In genomic region chr3:149011676-149012075, GRCh38 we compare ENCODE assay signal across 13 cellular contexts.
"Had no signal": no experiment of that assay in that cellular context is flagged by ENCODE, and none has a peak within 500 bp of the region (broad histone marks: within the 10 kb centered on the region; RNA-seq: fewer than 3 reads in every experiment).

No MANE protein-coding gene starts in this region.

- ATAC-seq: activated CD8-positive, alpha-beta memory T cell treated with anti-CD3 and anti-CD28 coated beads, Interleukin-2, amount 10 ng/mL, durations not matched to agents 7 days and 5 days; naive thymus-derived CD4-positive, alpha-beta T cell; stimulated activated naive CD8-positive, alpha-beta T cell treated with anti-CD3 and anti-CD28 coated beads, Interleukin-15, amount 100 ng/mL, for 72 hours had no signal

- H3K27ac Mint-ChIP-seq: activated naive CD8-positive, alpha-beta T cell had no signal

- H3K9me3 Mint-ChIP-seq: naive thymus-derived CD4-positive, alpha-beta T cell; stimulated activated naive CD8-positive, alpha-beta T cell treated with anti-CD3 and anti-CD28 coated beads, Interleukin-15, amount 100 ng/mL, for 72 hours had no signal

- H3K4me3 Mint-ChIP-seq: activated CD8-positive, alpha-beta memory T cell treated with anti-CD3 and anti-CD28 coated beads, Interleukin-2, amount 10 ng/mL, durations not matched to agents 7 days and 5 days; activated naive CD8-positive, alpha-beta T cell; naive thymus-derived CD4-positive, alpha-beta T cell; stimulated activated naive CD8-positive, alpha-beta T cell treated with anti-CD3 and anti-CD28 coated beads, Interleukin-15, amount 100 ng/mL, for 72 hours had no signal

- H3K4me3 ChIP-seq: hepatocyte, lung, prostate gland had no signal

- DNase-seq: activated CD4-positive, alpha-beta T cell treated with anti-CD3 and anti-CD28 coated beads, Interleukin-2, amount 50 U/mL, for 4 hours; activated CD8-positive, alpha-beta memory T cell treated with anti-CD3 and anti-CD28 coated beads, Interleukin-2, amount 10 ng/mL, durations not matched to agents 7 days and 5 days; activated gamma-delta T cell; activated T-cell treated with anti-CD3 and anti-CD28 coated beads, Interleukin-2, amount 50 U/mL, for 48 hours; foreskin melanocyte; naive thymus-derived CD4-positive, alpha-beta T cell; nucleus accumbens; stimulated activated CD4-positive, alpha-beta T cell treated with anti-CD3 and anti-CD28 coated beads, Interleukin-4, amount 100 ng/mL, for 24 hours; stimulated activated naive CD8-positive, alpha-beta T cell treated with anti-CD3 and anti-CD28 coated beads, Interleukin-15, amount 100 ng/mL, for 72 hours had no signal

- H3K27me3 ChIP-seq: hepatocyte had no signal

- H3K9me3 ChIP-seq: prostate gland had no signal

- H3K4me1 ChIP-seq: prostate gland had no signal

- H3K27me3 Mint-ChIP-seq: activated CD8-positive, alpha-beta memory T cell treated with anti-CD3 and anti-CD28 coated beads, Interleukin-2, amount 10 ng/mL, durations not matched to agents 7 days and 5 days; activated naive CD8-positive, alpha-beta T cell; naive thymus-derived CD4-positive, alpha-beta T cell; stimulated activated naive CD8-positive, alpha-beta T cell treated with anti-CD3 and anti-CD28 coated beads, Interleukin-15, amount 100 ng/mL, for 72 hours had no signal

- H3K27ac ChIP-seq: hepatocyte, prostate gland had no signal
